In the genomic region with DNA sequence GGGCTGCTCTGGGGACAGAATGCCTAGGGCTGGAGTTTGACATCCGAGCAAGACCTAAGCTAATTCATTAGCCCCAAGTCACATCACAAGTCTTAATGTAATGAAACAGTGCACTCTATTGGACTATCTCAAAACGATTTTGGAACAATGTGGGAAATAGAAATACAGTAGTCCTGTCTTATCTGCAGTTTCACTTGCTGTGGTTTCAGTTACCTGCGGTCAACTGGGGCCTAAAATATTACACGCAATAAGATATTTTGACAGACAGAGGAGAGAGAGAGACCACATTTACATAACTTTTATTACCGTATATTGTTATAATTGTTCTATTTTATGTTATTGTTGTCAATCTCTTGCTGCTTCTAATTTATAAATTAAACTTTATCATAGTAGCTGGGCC, we compare ENCODE assay signal across 1 cellular context.
TF ChIP-seq lines count a peak whose summit lies in the region.

No MANE protein-coding gene starts in this region.

TF ChIP-seq in HepG2, 621 proteins besides CTCF, POLR2A, EP300 and RAD21:
- TF ChIP-seq STAG1 (CRISPR knock-in tag; IDR thresholded peaks at IDR 0.05) (peak; percentile 35; the same call in 1 of the 2 replicates), CBFB (CRISPR knock-in tag; IDR thresholded peaks at IDR 0.05) (no peak), FOXP1 (IDR thresholded peaks at IDR 0.05) (no peak), FOXP1 (CRISPR knock-in tag; IDR thresholded peaks at IDR 0.05) (no peak), ZNF780A (CRISPR knock-in tag; IDR thresholded peaks at IDR 0.05) (no peak), ZNF317 (CRISPR knock-in tag; IDR thresholded peaks at IDR 0.05) (0 out of 2 replicates have a peak, but pooled peaks have one; percentile 41), ZNF772 (CRISPR knock-in tag; IDR thresholded peaks at IDR 0.05) (no peak), ZNF567 (CRISPR knock-in tag; IDR thresholded peaks at IDR 0.05; ENCODE audit: borderline replicate concordance) (no peak), SETDB1 (CRISPR knock-in tag; IDR thresholded peaks at IDR 0.05; ENCODE audit: borderline replicate concordance) (no peak), CEBPB (IDR thresholded peaks at IDR 0.05; ENCODE audit: borderline replicate concordance, low read depth, low read length) (no peak), POGZ (CRISPR knock-in tag; IDR thresholded peaks at IDR 0.05) (no peak), WIZ (CRISPR knock-in tag; IDR thresholded peaks at IDR 0.05) (no peak), RORA (CRISPR knock-in tag; IDR thresholded peaks at IDR 0.05) (no peak)
- TF ChIP-seq, protein P1, sequence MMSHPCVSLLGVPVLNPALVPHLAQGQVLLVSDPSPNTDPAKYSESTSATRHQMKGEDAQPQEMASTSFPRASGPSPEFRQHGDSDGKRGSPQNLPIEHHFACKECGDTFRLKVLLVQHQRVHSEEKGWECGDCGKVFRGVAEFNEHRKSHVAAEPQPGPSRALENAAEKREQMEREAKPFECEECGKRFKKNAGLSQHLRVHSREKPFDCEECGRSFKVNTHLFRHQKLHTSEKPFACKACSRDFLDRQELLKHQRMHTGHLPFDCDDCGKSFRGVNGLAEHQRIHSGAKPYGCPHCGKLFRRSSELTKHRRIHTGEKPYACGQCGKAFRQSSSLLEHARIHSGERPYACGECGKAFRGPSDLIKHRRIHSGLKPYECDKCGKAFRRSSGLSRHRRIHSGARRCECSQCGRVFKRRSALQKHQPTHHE (CRISPR knock-in tag; IDR thresholded peaks at IDR 0.05; ENCODE audit: borderline replicate concordance): no peak
- TF ChIP-seq, protein P2, sequence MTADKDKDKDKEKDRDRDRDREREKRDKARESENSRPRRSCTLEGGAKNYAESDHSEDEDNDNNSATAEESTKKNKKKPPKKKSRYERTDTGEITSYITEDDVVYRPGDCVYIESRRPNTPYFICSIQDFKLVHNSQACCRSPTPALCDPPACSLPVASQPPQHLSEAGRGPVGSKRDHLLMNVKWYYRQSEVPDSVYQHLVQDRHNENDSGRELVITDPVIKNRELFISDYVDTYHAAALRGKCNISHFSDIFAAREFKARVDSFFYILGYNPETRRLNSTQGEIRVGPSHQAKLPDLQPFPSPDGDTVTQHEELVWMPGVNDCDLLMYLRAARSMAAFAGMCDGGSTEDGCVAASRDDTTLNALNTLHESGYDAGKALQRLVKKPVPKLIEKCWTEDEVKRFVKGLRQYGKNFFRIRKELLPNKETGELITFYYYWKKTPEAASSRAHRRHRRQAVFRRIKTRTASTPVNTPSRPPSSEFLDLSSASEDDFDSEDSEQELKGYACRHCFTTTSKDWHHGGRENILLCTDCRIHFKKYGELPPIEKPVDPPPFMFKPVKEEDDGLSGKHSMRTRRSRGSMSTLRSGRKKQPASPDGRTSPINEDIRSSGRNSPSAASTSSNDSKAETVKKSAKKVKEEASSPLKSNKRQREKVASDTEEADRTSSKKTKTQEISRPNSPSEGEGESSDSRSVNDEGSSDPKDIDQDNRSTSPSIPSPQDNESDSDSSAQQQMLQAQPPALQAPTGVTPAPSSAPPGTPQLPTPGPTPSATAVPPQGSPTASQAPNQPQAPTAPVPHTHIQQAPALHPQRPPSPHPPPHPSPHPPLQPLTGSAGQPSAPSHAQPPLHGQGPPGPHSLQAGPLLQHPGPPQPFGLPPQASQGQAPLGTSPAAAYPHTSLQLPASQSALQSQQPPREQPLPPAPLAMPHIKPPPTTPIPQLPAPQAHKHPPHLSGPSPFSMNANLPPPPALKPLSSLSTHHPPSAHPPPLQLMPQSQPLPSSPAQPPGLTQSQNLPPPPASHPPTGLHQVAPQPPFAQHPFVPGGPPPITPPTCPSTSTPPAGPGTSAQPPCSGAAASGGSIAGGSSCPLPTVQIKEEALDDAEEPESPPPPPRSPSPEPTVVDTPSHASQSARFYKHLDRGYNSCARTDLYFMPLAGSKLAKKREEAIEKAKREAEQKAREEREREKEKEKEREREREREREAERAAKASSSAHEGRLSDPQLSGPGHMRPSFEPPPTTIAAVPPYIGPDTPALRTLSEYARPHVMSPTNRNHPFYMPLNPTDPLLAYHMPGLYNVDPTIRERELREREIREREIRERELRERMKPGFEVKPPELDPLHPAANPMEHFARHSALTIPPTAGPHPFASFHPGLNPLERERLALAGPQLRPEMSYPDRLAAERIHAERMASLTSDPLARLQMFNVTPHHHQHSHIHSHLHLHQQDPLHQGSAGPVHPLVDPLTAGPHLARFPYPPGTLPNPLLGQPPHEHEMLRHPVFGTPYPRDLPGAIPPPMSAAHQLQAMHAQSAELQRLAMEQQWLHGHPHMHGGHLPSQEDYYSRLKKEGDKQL (CRISPR knock-in tag; IDR thresholded peaks at IDR 0.05; ENCODE audit: low read depth): no peak
